ENCODE assay signal across 33 cellular contexts in genomic region chr22:19265779-19266178, GRCh38.
"Had no signal": no experiment of that assay in that cellular context is flagged by ENCODE, and none has a peak within 500 bp of the region (broad histone marks: within the 10 kb centered on the region; RNA-seq: fewer than 3 reads in every experiment).

No MANE protein-coding gene starts in this region.

- H3K4me3 ChIP-seq: adrenal gland, ascending aorta, body of pancreas, breast epithelium, cardiac muscle cell had no signal

- H3K27me3 ChIP-seq: adrenal gland, ascending aorta, body of pancreas, brain microvascular endothelial cell, breast epithelium, cardiac muscle cell had no signal

- ATAC-seq: activated naive CD4-positive, alpha-beta T cell treated with anti-CD3 and anti-CD28 coated beads, Interleukin-2, amount 50 U/mL, for 72 hours; activated naive CD8-positive, alpha-beta T cell treated with anti-CD3 and anti-CD28 coated beads, Interleukin-2, amount 50 U/mL, for 24 hours; activated T-cell treated with anti-CD3 and anti-CD28 coated beads, Interleukin-2, amount 50 U/mL, for 4 hours; activated T-cell treated with anti-CD3 and anti-CD28 coated beads, Interleukin-2, amount 50 U/mL, for 72 hours; activated T-helper 17 cell treated with anti-CD3 and anti-CD28 coated beads, Interleukin-2, amount 50 U/mL, for 72 hours; body of pancreas had no signal

- H3K4me1 ChIP-seq: adrenal gland, ascending aorta, body of pancreas, breast epithelium had no signal

- DNase-seq: activated effector memory CD4-positive, alpha-beta T cell treated with anti-CD3 and anti-CD28 coated beads, Interleukin-2, amount 50 U/mL, for 16 hours; activated effector memory CD4-positive, alpha-beta T cell treated with Interleukin-2 at 50 U/mL for 16 hours; activated gamma-delta T cell; activated gamma-delta T cell treated with Interleukin-2 at 50 U/mL for 16 hours; activated naive CD4-positive, alpha-beta T cell; activated naive CD4-positive, alpha-beta T cell treated with anti-CD3 and anti-CD28 coated beads for 36 hours; activated naive CD4-positive, alpha-beta T cell treated with anti-CD3 and anti-CD28 coated beads, Interleukin-2, amount 10 ng/mL, durations not matched to agents 7 days and 5 days; activated naive CD4-positive, alpha-beta T cell treated with anti-CD3 and anti-CD28 coated beads, Interleukin-2, amount 50 U/mL, for 16 hours; activated naive CD4-positive, alpha-beta T cell treated with Interleukin-2 at 50 U/mL for 16 hours; activated naive CD8-positive, alpha-beta T cell treated with anti-CD3 and anti-CD28 coated beads for 36 hours; activated naive CD8-positive, alpha-beta T cell treated with anti-CD3 and anti-CD28 coated beads, Interleukin-2, amount 10 ng/mL, durations not matched to agents 7 days and 5 days; activated naive CD8-positive, alpha-beta T cell treated with anti-CD3 and anti-CD28 coated beads, Interleukin-2, amount 50 U/mL, for 24 hours; activated T-cell treated with anti-CD3 and anti-CD28 coated beads, Interleukin-2, amount 50 U/mL, for 24 hours; activated T-cell treated with anti-CD3 and anti-CD28 coated beads, Interleukin-2, amount 50 U/mL, for 4 hours; activated T-cell treated with anti-CD3 and anti-CD28 coated beads, Interleukin-2, amount 50 U/mL, for 48 hours; activated T-cell treated with anti-CD3 and anti-CD28 coated beads, Interleukin-2, amount 50 U/mL, for 72 hours; adrenal gland; amniotic stem cell; amygdala; anterior cingulate cortex; aorta; body of pancreas; brain microvascular endothelial cell; caudate nucleus; central memory CD4-positive, alpha-beta T cell; cerebellar nuclear complex had no signal

- H3K36me3 ChIP-seq: adrenal gland, breast epithelium, cardiac muscle cell had no signal

- H3K27ac ChIP-seq: adrenal gland, ascending aorta, body of pancreas, brain microvascular endothelial cell, breast epithelium, cardiac muscle cell had no signal

- H3K9me3 ChIP-seq: adrenal gland, body of pancreas had no signal

- FAIRE-seq: astrocyte, bronchial epithelial cell had no signal
